Comparison of ENCODE assay signal across 6 cellular contexts in the genomic region with DNA sequence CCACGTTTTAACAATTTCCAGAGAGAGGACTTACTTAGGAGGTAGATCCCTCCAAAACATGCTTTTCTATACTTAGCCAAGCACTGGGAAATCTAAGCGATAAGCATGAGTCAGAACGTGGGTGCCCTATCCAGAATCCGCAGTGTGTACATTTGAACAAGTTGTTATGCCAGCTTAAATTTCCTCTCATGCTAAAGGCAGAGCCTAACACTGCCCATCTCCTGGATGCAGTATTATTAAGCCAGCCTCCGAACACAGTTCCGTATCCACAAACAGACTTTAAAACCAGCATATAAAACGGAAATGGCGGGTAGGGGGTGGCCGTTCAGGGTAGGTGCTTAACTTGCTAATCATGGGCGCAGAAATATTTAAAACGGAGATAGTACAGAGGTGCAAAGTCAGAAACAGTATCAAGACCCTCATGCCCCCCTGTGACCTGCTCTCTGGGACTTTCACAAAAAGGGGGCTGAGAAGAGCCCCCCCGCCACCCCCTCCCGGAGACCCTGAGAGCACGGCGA. TPM values are rescaled to one million over a fixed set of nuclear protein-coding genes. Genes with fewer than 3 reads are reported as not detected.
DNase-seq lines count a peak whose midpoint lies in the region; ATAC-seq, FAIRE-seq and TF ChIP-seq lines count a peak whose summit lies in the region.

No MANE protein-coding gene starts in this region.

- peak overlapping the region; percentile 99 for H2AFZ ChIP-seq in astrocyte (ENCODE audit: low read depth, low read length)

- H3K27me3 ChIP-seq in CD4-positive, CD25-positive, alpha-beta regulatory T cell (ENCODE audit: control insufficient read depth, insufficient read depth, low read length): no peaks in the 10 kb centered on the region
- H3K27me3 ChIP-seq in MG63 (no peaks in the 10 kb centered on the region), astrocyte (ENCODE audit: insufficient read depth, low read length) (no peaks in the 10 kb centered on the region)

- H4K20me1 ChIP-seq in astrocyte (ENCODE audit: insufficient read depth, low read length): no peaks in the 10 kb centered on the region

- peak in 2 of 3 donors; percentile 10 to 53 for DNase-seq in CD4-positive, CD25-positive, alpha-beta regulatory T cell
- peak; percentile 57 for DNase-seq in MG63
- DNase-seq in astrocyte (ENCODE audit: low read depth): peak; percentile 67
- DNase-seq in memory B cell (ENCODE audit: low spot score in 2 of 2): no peak
- no peak for DNase-seq in ACHN

- in situ Hi-C loops in ACHN (cut with HindIII; ENCODE audit: low pct_ligation_motif_present, low pct_unique_long_range_greater_than_20kb, low sequenced_read_pairs): no loop called here

- peaks cover 0 to 14% (median 6%) of the 10 kb centered on the region in 7 donors for H3K9me3 Mint-ChIP-seq in CD4-positive, CD25-positive, alpha-beta regulatory T cell
- H3K9me3 Mint-ChIP-seq in astrocyte (ENCODE audit: unreplicated experiment) (peaks cover 20% of the 10 kb centered on the region), memory B cell (peaks cover 5% of the 10 kb centered on the region)

- no peaks in the 10 kb centered on the region for H3K36me3 Mint-ChIP-seq in CD4-positive, CD25-positive, alpha-beta regulatory T cell
- peaks cover 2% of the 10 kb centered on the region for H3K36me3 Mint-ChIP-seq in astrocyte (ENCODE audit: low read depth, unreplicated experiment)
- peaks cover 8% of the 10 kb centered on the region for H3K36me3 Mint-ChIP-seq in memory B cell

- peak overlapping the region; percentile 43 for H3K4me3 ChIP-seq in CD4-positive, CD25-positive, alpha-beta regulatory T cell (ENCODE audit: low read depth, low read length)
- peak overlapping the region; percentile 48 for H3K4me3 ChIP-seq in MG63
- H3K4me3 ChIP-seq in astrocyte (ENCODE audit: insufficient read depth, low read depth, low read length): peak overlapping the region; percentile 63

- no peak for TF ChIP-seq CTCF in astrocyte (IDR thresholded peaks at IDR 0.05; ENCODE audit: insufficient read depth, low read depth, low read length)

- H3K4me1 ChIP-seq in CD4-positive, CD25-positive, alpha-beta regulatory T cell (ENCODE audit: control insufficient read depth, insufficient read depth, low read length, poor library complexity, severe bottlenecking): peaks cover 27% of the 10 kb centered on the region
- peaks cover 19% of the 10 kb centered on the region for H3K4me1 ChIP-seq in astrocyte (ENCODE audit: insufficient read depth, low read length)

- H3K79me2 ChIP-seq in astrocyte (ENCODE audit: insufficient read depth, low read length): no peaks in the 10 kb centered on the region

- FAIRE-seq in astrocyte (lab: Jason Lieb, UNC): peak; percentile 55

- peak overlapping the region; percentile 82 for H3K9ac ChIP-seq in astrocyte (ENCODE audit: low read length)

- no peak for ATAC-seq in CD4-positive, CD25-positive, alpha-beta regulatory T cell (ENCODE audit: low read depth in 2 of 2)
- ATAC-seq in memory B cell (ENCODE audit: low read depth) (no peak), HG03342 (IDR thresholded peaks at IDR 0.05; ENCODE audit: unreplicated experiment) (no peak)

- peak overlapping the region; percentile 87 for H3K4me2 ChIP-seq in astrocyte (ENCODE audit: low read length)

- H3K27ac ChIP-seq in CD4-positive, CD25-positive, alpha-beta regulatory T cell (ENCODE audit: insufficient read depth, low read length, poor library complexity, severe bottlenecking): no peak overlapping the region
- peak overlapping the region; percentile 29 for H3K27ac ChIP-seq in astrocyte (ENCODE audit: low read depth, low read length)

- H3K27ac Mint-ChIP-seq in CD4-positive, CD25-positive, alpha-beta regulatory T cell: no peak overlapping the region
- H3K27ac Mint-ChIP-seq in astrocyte (ENCODE audit: unreplicated experiment) (no peak overlapping the region), memory B cell (peak overlapping the region; percentile 83)

- no peaks in the 10 kb centered on the region for H3K36me3 ChIP-seq in CD4-positive, CD25-positive, alpha-beta regulatory T cell (ENCODE audit: control insufficient read depth, insufficient read depth, low read length)
- H3K36me3 ChIP-seq in MG63: no peaks in the 10 kb centered on the region
- no peaks in the 10 kb centered on the region for H3K36me3 ChIP-seq in astrocyte (ENCODE audit: insufficient read depth, low read length)

- peaks cover 33% of the 10 kb centered on the region for H3K27me3 Mint-ChIP-seq in CD4-positive, CD25-positive, alpha-beta regulatory T cell
- H3K27me3 Mint-ChIP-seq in astrocyte (ENCODE audit: low read depth, unreplicated experiment) (peaks cover 4% of the 10 kb centered on the region), memory B cell (no peaks in the 10 kb centered on the region)

- H3K4me1 Mint-ChIP-seq in CD4-positive, CD25-positive, alpha-beta regulatory T cell: peaks cover 12 to 29% (median 14%) of the 10 kb centered on the region in 4 donors
- peaks cover 3% of the 10 kb centered on the region for H3K4me1 Mint-ChIP-seq in astrocyte (ENCODE audit: low read depth, unreplicated experiment)
- H3K4me1 Mint-ChIP-seq in memory B cell: peaks cover 25% of the 10 kb centered on the region

- H3K9me3 ChIP-seq in CD4-positive, CD25-positive, alpha-beta regulatory T cell (ENCODE audit: control insufficient read depth in 2 of 2, low read length in 2 of 2): peaks cover 9 to 14% of the 10 kb centered on the region in 2 experiments
- H3K9me3 ChIP-seq in MG63 (peaks cover 8% of the 10 kb centered on the region), astrocyte (ENCODE audit: insufficient read depth, low read depth, low read length) (no peaks in the 10 kb centered on the region)

- peak overlapping the region; percentile 82 to 87 (median 86) for H3K4me3 Mint-ChIP-seq in CD4-positive, CD25-positive, alpha-beta regulatory T cell
- H3K4me3 Mint-ChIP-seq in astrocyte (ENCODE audit: unreplicated experiment) (peak overlapping the region; percentile 75), memory B cell (peak overlapping the region; percentile 87)

RNA-seq across cellular contexts. Expression of a gene that starts 1.0 kb away (rescaled TPM):
- not detected for total RNA-seq in CD4-positive, CD25-positive, alpha-beta regulatory T cell
- polyA plus RNA-seq in CD4-positive, CD25-positive, alpha-beta regulatory T cell: not detected
- not detected in 2 replicates for total RNA-seq in MG63 (2014; rRNA removed; shearing (Covaris generic); ENCODE audit: low replicate concordance)
- total RNA-seq in astrocyte: not detected in 2 replicates

RNA-seq across cellular contexts. Expression of a gene that starts 1.0 kb away (rescaled TPM):
- not detected for total RNA-seq in CD4-positive, CD25-positive, alpha-beta regulatory T cell
- polyA plus RNA-seq in CD4-positive, CD25-positive, alpha-beta regulatory T cell: under 1 TPM in 3 of 4 donors, not detected in 1; 0.06 to 0.62 (median 0.21) TPM
- total RNA-seq in MG63 (2014; rRNA removed; shearing (Covaris generic); ENCODE audit: low replicate concordance): 3.9 and 12.2 TPM in 2 replicates
- total RNA-seq in astrocyte: 1.0 and 1.3 TPM in 2 replicates

RNA-seq across cellular contexts. Expression of a gene that starts 38.5 kb away (rescaled TPM):
- 25.9 TPM for total RNA-seq in CD4-positive, CD25-positive, alpha-beta regulatory T cell
- 10 to 100 TPM; 12.4 to 20.3 (median 17.7) TPM for polyA plus RNA-seq in CD4-positive, CD25-positive, alpha-beta regulatory T cell
- total RNA-seq in MG63 (2014; rRNA removed; shearing (Covaris generic); ENCODE audit: low replicate concordance): 22.9 and 33.0 TPM in 2 replicates
- 12.6 and 12.9 TPM in 2 replicates for total RNA-seq in astrocyte

RNA-seq across cellular contexts. Expression of a gene that starts 42.3 kb away (rescaled TPM):
- not detected for total RNA-seq in CD4-positive, CD25-positive, alpha-beta regulatory T cell
- under 1 TPM in 2 of 4 donors, not detected in 2; 0.21 to 0.54 TPM for polyA plus RNA-seq in CD4-positive, CD25-positive, alpha-beta regulatory T cell
- 4.3 and 6.0 TPM in 2 replicates for total RNA-seq in MG63 (2014; rRNA removed; shearing (Covaris generic); ENCODE audit: low replicate concordance)
- total RNA-seq in astrocyte: 3.3 and 3.7 TPM in 2 replicates

RNA-seq across cellular contexts. Expression of a gene that starts 46.8 kb away (rescaled TPM):
- total RNA-seq in CD4-positive, CD25-positive, alpha-beta regulatory T cell: 2.9 TPM
- polyA plus RNA-seq in CD4-positive, CD25-positive, alpha-beta regulatory T cell: under 1 TPM in 1 of 4 donors, not detected in 3; 0.76 TPM
- total RNA-seq in MG63 (2014; rRNA removed; shearing (Covaris generic); ENCODE audit: low replicate concordance): 149 and 154 TPM in 2 replicates
- total RNA-seq in astrocyte: 0.86 and 1.2 TPM in 2 replicates

Comparison
In these comparisons a context has a peak if more than half of its experiments do, and no peak if none do; other contexts are left out.
1. DNase-seq: peak in CD4-positive, CD25-positive, alpha-beta regulatory T cell (2 of 3), MG63 (single experiment) and astrocyte (single experiment); none in memory B cell (0 of 2) and ACHN (single experiment).
2. Peak in every context shown above with its lines, with median percentiles within 50 percentile points of each other: H3K4me3 ChIP-seq and H3K4me3 Mint-ChIP-seq.